ENCODE assay signal across 1 cellular context in the genomic region with DNA sequence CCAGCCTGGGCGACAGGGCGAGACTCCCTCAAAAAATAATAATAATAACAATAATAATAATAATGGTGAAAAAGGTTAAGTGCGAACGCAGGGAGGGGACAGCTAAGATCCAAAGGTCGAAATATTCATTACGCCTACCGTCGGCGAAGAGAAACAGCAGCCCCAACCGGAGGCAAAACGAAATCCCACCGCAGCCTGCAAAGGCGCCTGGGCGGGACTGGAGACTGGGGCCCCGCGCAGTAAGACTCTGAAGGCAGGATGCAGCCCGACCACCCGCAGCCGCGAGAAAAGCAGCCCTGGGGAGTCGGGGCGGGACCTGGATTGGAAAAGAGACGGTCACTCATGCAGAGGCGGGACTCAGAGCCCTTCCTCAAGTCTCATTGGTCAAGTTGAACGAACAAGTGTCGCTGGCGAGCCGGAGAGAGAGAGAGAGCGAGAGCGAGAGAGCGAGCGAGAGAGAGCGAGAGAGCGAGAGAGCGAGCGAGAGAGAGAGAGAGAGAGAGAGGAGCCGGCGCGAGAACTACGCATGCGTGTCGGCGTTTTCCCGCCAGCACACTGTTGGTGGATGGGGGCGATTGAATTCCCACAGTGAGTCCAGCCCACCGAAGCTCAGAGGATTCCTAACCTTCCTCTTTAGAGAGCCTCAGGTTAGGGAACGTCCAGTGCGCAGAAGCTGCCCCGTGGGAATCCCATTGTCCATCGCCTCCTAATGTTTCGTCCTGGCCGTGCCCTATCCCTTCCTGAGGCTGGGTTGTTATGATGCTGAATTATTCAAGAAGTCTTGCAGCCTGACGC.
TF ChIP-seq lines count a peak whose summit lies in the region.

No MANE protein-coding gene starts in this region.

TF ChIP-seq in GM23338, 12 proteins besides CTCF, POLR2A, EP300 and RAD21 (continued from another document):
- TF ChIP-seq, protein P1, sequence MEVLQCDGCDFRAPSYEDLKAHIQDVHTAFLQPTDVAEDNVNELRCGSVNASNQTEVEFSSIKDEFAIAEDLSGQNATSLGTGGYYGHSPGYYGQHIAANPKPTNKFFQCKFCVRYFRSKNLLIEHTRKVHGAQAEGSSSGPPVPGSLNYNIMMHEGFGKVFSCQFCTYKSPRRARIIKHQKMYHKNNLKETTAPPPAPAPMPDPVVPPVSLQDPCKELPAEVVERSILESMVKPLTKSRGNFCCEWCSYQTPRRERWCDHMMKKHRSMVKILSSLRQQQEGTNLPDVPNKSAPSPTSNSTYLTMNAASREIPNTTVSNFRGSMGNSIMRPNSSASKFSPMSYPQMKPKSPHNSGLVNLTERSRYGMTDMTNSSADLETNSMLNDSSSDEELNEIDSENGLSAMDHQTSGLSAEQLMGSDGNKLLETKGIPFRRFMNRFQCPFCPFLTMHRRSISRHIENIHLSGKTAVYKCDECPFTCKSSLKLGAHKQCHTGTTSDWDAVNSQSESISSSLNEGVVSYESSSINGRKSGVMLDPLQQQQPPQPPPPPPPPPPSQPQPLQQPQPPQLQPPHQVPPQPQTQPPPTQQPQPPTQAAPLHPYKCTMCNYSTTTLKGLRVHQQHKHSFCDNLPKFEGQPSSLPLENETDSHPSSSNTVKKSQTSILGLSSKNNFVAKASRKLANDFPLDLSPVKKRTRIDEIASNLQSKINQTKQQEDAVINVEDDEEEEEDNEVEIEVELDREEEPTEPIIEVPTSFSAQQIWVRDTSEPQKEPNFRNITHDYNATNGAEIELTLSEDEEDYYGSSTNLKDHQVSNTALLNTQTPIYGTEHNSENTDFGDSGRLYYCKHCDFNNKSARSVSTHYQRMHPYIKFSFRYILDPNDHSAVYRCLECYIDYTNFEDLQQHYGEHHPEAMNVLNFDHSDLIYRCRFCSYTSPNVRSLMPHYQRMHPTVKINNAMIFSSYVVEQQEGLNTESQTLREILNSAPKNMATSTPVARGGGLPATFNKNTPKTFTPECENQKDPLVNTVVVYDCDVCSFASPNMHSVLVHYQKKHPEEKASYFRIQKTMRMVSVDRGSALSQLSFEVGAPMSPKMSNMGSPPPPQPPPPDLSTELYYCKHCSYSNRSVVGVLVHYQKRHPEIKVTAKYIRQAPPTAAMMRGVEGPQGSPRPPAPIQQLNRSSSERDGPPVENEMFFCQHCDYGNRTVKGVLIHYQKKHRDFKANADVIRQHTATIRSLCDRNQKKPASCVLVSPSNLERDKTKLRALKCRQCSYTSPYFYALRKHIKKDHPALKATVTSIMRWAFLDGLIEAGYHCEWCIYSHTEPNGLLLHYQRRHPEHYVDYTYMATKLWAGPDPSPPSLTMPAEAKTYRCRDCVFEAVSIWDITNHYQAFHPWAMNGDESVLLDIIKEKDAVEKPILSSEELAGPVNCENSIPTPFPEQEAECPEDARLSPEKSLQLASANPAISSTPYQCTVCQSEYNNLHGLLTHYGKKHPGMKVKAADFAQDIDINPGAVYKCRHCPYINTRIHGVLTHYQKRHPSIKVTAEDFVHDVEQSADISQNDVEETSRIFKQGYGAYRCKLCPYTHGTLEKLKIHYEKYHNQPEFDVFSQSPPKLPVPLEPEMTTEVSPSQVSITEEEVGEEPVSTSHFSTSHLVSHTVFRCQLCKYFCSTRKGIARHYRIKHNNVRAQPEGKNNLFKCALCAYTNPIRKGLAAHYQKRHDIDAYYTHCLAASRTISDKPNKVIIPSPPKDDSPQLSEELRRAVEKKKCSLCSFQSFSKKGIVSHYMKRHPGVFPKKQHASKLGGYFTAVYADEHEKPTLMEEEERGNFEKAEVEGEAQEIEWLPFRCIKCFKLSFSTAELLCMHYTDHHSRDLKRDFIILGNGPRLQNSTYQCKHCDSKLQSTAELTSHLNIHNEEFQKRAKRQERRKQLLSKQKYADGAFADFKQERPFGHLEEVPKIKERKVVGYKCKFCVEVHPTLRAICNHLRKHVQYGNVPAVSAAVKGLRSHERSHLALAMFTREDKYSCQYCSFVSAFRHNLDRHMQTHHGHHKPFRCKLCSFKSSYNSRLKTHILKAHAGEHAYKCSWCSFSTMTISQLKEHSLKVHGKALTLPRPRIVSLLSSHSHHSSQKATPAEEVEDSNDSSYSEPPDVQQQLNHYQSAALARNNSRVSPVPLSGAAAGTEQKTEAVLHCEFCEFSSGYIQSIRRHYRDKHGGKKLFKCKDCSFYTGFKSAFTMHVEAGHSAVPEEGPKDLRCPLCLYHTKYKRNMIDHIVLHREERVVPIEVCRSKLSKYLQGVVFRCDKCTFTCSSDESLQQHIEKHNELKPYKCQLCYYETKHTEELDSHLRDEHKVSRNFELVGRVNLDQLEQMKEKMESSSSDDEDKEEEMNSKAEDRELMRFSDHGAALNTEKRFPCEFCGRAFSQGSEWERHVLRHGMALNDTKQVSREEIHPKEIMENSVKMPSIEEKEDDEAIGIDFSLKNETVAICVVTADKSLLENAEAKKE (CRISPR knock-in tag; IDR thresholded peaks at IDR 0.05): no peak
- TF ChIP-seq EZH2 (IDR thresholded peaks at IDR 0.05; ENCODE audit: low read depth, unreplicated experiment) (no peak), EZH2phosphoT487 (IDR thresholded peaks at IDR 0.05; ENCODE audit: unreplicated experiment) (no peak), ZNF114 (CRISPR knock-in tag; IDR thresholded peaks at IDR 0.05) (no peak), POLR2AphosphoS5 (IDR thresholded peaks at IDR 0.05; ENCODE audit: low read depth) (peak; percentile 86), ZNF331 (CRISPR knock-in tag; IDR thresholded peaks at IDR 0.05; ENCODE audit: low read depth) (no peak), STAT1 (IDR thresholded peaks at IDR 0.05; ENCODE audit: unreplicated experiment) (no peak)
- TF ChIP-seq, protein P2, sequence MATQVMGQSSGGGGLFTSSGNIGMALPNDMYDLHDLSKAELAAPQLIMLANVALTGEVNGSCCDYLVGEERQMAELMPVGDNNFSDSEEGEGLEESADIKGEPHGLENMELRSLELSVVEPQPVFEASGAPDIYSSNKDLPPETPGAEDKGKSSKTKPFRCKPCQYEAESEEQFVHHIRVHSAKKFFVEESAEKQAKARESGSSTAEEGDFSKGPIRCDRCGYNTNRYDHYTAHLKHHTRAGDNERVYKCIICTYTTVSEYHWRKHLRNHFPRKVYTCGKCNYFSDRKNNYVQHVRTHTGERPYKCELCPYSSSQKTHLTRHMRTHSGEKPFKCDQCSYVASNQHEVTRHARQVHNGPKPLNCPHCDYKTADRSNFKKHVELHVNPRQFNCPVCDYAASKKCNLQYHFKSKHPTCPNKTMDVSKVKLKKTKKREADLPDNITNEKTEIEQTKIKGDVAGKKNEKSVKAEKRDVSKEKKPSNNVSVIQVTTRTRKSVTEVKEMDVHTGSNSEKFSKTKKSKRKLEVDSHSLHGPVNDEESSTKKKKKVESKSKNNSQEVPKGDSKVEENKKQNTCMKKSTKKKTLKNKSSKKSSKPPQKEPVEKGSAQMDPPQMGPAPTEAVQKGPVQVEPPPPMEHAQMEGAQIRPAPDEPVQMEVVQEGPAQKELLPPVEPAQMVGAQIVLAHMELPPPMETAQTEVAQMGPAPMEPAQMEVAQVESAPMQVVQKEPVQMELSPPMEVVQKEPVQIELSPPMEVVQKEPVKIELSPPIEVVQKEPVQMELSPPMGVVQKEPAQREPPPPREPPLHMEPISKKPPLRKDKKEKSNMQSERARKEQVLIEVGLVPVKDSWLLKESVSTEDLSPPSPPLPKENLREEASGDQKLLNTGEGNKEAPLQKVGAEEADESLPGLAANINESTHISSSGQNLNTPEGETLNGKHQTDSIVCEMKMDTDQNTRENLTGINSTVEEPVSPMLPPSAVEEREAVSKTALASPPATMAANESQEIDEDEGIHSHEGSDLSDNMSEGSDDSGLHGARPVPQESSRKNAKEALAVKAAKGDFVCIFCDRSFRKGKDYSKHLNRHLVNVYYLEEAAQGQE (IDR thresholded peaks at IDR 0.05; ENCODE audit: unreplicated experiment): no peak
TF ChIP-seq in GM23338: peak in this region for 4.
